Comparison of ENCODE assay signal across 18 cellular contexts in the genomic region with DNA sequence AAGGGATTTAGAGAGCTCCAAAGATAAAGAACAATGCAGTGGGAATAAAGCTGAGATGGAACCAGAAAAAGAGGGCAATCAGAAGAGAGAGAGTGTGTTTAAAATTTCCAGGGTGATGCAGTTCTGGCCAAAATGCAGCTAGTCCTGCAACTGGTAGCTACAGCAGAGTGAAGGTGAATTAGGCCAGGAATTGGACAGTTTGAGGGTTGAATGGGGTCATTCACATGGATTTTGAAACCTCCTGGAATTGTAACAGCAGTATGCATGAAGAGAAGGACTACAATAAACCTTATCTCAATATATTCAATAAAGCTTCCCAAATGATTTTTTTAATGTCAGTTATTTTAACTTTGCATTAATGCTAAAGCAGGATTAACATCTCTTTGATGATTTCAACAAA.
"Had no signal": no experiment of that assay in that cellular context is flagged by ENCODE, and none has a peak within 500 bp of the region (broad histone marks: within the 10 kb centered on the region; RNA-seq: fewer than 3 reads in every experiment).

No MANE protein-coding gene starts in this region.

- DNase-seq: activated CD4-positive, alpha-beta T cell treated with anti-CD3 and anti-CD28 coated beads, Interleukin-2, amount 50 U/mL, for 48 hours; activated CD8-positive, alpha-beta memory T cell treated with anti-CD3 and anti-CD28 coated beads, Interleukin-2, amount 10 ng/mL, durations not matched to agents 7 days and 5 days; activated effector memory CD4-positive, alpha-beta T cell treated with Interleukin-2 at 50 U/mL for 16 hours; activated naive CD4-positive, alpha-beta T cell treated with anti-CD3 and anti-CD28 coated beads, Interleukin-2, amount 50 U/mL, for 16 hours; body of pancreas; dorsolateral prefrontal cortex; left cardiac atrium; midbrain; stimulated activated CD4-positive, alpha-beta T cell treated with anti-CD3 and anti-CD28 coated beads, Interleukin-2, amount 100 ng/mL, for 24 hours; stimulated activated naive CD8-positive, alpha-beta T cell treated with anti-CD3 and anti-CD28 coated beads, Interleukin-15, Interleukin-2, amounts not matched to agents 100 U/mL and 50 U/mL, for 24 hours; T1000 had no signal

- H3K27ac ChIP-seq: body of pancreas, dorsolateral prefrontal cortex, prostate gland, right atrium auricular region, suprapubic skin had no signal

- H3K27ac Mint-ChIP-seq: activated CD8-positive, alpha-beta memory T cell treated with anti-CD3 and anti-CD28 coated beads, Interleukin-2, amount 10 ng/mL, durations not matched to agents 7 days and 5 days; type B pancreatic cell had no signal

- H3K4me3 Mint-ChIP-seq: activated CD8-positive, alpha-beta memory T cell treated with anti-CD3 and anti-CD28 coated beads, Interleukin-2, amount 10 ng/mL, durations not matched to agents 7 days and 5 days; type B pancreatic cell had no signal

- H3K27me3 ChIP-seq: body of pancreas, dorsolateral prefrontal cortex, right atrium auricular region, suprapubic skin had no signal

- H3K4me3 ChIP-seq: body of pancreas, dorsolateral prefrontal cortex, lung, prostate gland, right atrium auricular region, suprapubic skin had no signal

- H3K27me3 Mint-ChIP-seq: activated CD8-positive, alpha-beta memory T cell treated with anti-CD3 and anti-CD28 coated beads, Interleukin-2, amount 10 ng/mL, durations not matched to agents 7 days and 5 days; type B pancreatic cell had no signal

- ATAC-seq: activated CD4-positive, CD25-positive, alpha-beta regulatory T cell treated with anti-CD3 and anti-CD28 coated beads, Interleukin-2, amount 50 U/mL, for 24 hours; activated CD8-positive, alpha-beta memory T cell treated with anti-CD3 and anti-CD28 coated beads, Interleukin-2, amount 10 ng/mL, durations not matched to agents 7 days and 5 days; body of pancreas; left cardiac atrium; SK-N-SH treated with all-trans-retinoic acid at 6 μM for 48 hours; stimulated activated naive CD8-positive, alpha-beta T cell treated with anti-CD3 and anti-CD28 coated beads, Interleukin-15, Interleukin-2, amounts not matched to agents 100 U/mL and 50 U/mL, for 24 hours had no signal

- H3K9me3 ChIP-seq: body of pancreas, prostate gland, right atrium auricular region, suprapubic skin had no signal
